ENCODE assay signal across 1 cellular context in the genomic region with DNA sequence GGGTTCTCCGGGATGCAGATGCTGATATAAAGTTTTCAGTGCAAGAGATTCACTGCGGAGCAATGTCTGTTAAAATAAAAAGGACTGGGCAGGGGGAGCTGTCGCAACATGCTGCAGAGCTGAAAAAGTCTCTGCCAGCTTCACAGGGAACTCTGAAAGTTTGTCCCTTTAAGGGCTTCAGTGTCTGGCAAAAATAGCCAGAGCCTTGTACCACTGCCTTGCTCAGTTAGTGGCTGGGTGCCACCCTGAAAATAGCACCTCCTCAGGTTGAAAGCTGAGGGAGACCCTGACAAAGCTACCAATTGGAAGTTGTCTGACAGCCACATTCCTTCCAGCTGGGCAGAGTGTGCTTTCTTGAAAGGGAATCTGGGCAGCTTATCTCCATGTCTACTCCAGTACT.
TF ChIP-seq lines count a peak whose summit lies in the region.

No MANE protein-coding gene starts in this region.

TF ChIP-seq in GM23338, 12 proteins besides CTCF, POLR2A, EP300 and RAD21 (continued from another document):
- TF ChIP-seq, protein P1, sequence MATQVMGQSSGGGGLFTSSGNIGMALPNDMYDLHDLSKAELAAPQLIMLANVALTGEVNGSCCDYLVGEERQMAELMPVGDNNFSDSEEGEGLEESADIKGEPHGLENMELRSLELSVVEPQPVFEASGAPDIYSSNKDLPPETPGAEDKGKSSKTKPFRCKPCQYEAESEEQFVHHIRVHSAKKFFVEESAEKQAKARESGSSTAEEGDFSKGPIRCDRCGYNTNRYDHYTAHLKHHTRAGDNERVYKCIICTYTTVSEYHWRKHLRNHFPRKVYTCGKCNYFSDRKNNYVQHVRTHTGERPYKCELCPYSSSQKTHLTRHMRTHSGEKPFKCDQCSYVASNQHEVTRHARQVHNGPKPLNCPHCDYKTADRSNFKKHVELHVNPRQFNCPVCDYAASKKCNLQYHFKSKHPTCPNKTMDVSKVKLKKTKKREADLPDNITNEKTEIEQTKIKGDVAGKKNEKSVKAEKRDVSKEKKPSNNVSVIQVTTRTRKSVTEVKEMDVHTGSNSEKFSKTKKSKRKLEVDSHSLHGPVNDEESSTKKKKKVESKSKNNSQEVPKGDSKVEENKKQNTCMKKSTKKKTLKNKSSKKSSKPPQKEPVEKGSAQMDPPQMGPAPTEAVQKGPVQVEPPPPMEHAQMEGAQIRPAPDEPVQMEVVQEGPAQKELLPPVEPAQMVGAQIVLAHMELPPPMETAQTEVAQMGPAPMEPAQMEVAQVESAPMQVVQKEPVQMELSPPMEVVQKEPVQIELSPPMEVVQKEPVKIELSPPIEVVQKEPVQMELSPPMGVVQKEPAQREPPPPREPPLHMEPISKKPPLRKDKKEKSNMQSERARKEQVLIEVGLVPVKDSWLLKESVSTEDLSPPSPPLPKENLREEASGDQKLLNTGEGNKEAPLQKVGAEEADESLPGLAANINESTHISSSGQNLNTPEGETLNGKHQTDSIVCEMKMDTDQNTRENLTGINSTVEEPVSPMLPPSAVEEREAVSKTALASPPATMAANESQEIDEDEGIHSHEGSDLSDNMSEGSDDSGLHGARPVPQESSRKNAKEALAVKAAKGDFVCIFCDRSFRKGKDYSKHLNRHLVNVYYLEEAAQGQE (IDR thresholded peaks at IDR 0.05; ENCODE audit: unreplicated experiment) = no peak
- TF ChIP-seq POLR2AphosphoS5 (IDR thresholded peaks at IDR 0.05; ENCODE audit: low read depth) = no peak
